ENCODE assay signal across 8 cellular contexts in the genomic region with DNA sequence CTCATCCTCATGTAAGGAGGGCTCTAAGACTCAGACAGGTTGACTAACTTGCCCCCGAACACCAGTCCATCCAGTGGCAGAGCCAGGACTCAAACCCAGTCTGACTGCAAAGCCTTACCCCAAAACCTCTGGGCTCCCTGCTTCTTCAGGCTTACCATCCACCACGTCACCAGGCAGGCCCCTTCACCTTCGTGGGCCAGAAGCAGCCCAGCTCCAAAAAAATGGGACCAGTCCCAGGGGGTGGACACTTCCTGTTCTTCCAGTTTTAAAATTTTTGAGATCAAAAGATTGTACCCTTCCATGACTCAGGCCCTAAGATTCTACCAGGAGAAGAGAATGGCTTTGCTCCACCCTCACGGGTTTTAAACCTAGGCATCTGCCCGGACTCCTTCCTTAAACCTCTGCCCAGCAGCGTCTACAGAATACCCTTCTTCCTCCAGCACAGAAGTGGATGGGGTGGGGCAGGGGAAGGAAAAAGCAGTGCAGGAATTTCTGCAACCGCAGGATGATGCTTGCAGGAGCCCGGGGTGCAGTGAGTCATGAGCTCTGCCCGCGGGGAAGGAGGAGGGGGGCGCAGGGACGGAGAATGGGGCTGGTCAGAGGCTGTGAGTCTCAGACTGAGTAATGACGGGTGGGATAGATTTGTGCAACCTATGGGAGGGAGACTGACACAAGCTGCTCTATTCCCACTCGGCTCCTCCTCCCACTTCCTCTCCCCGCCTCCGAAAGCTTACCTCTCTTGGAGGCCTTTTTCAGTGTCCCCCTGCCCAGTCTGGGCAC. TPM values are rescaled to one million over a fixed set of nuclear protein-coding genes. Genes with fewer than 3 reads are reported as not detected.
DNase-seq lines count a peak whose midpoint lies in the region; ATAC-seq and TF ChIP-seq lines count a peak whose summit lies in the region.

No MANE protein-coding gene starts in this region.

- peak overlapping the region; percentile 32 for H3K27ac Mint-ChIP-seq in central memory CD8-positive, alpha-beta T cell (ENCODE audit: low read depth)

- H3K79me2 ChIP-seq in PC-9 (ENCODE audit: low read depth), result peaks cover 93% of the 10 kb centered on the region

- H3K27ac ChIP-seq in PC-9 (peak overlapping the region; percentile 86), urinary bladder (ENCODE audit: low read depth) (peak overlapping the region; percentile 92)

- H3K9me3 Mint-ChIP-seq in central memory CD8-positive, alpha-beta T cell, result no peaks in the 10 kb centered on the region

- no peaks in the 10 kb centered on the region for H3K9me2 ChIP-seq in PC-9 (ENCODE audit: insufficient read depth)

- H3K4me2 ChIP-seq in PC-9, result peak overlapping the region; percentile 62

- peaks cover 2% of the 10 kb centered on the region for H3K36me3 Mint-ChIP-seq in central memory CD8-positive, alpha-beta T cell (ENCODE audit: insufficient read depth)

- no peaks in the 10 kb centered on the region for H3K9me3 ChIP-seq in PC-9 (ENCODE audit: insufficient read depth, low read depth)

- ATAC-seq in central memory CD8-positive, alpha-beta T cell (replicated peaks; ENCODE audit: extremely low read depth, poor library complexity, severe bottlenecking), result no peak
- no peak for ATAC-seq in GM18861 (IDR thresholded peaks at IDR 0.05; ENCODE audit: unreplicated experiment)

- CTCF ChIA-PET in PC-9 (lab: Charles Lee), result interaction anchor here (0.5 to 1.3 kb wide), 3 partner anchors 13 to 25 kb away, joined by 4 to 7 read pairs (median 6); no protein-coding TSS in a partner anchor

- WGBS in lower leg skin, 2 donors, result 13% methylated on average over 16 of the region's 16 CpGs
- 29% methylated on average over 16 of the region's 16 CpGs for WGBS in urinary bladder

- H3K27me3 ChIP-seq in PC-9 (ENCODE audit: insufficient read depth, low read depth), result no peaks in the 10 kb centered on the region

- peaks cover 40% of the 10 kb centered on the region for H3K4me1 Mint-ChIP-seq in central memory CD8-positive, alpha-beta T cell

- intact Hi-C loops in PC-9 (cut with micrococcal nuclease; ENCODE audit: unreplicated experiment), result loop anchor here (1.0 kb wide), 5 partner anchors 8 to 42 kb away; a partner anchor contains a TSS
- intact Hi-C loops in lower leg skin (cut with DNase I; ENCODE audit: low total_unique reads), result no loop called here

- peaks cover 95% of the 10 kb centered on the region for H3K4me1 ChIP-seq in PC-9 (replicated peaks; ENCODE audit: insufficient read depth)
- peaks cover 10% of the 10 kb centered on the region for H3K4me1 ChIP-seq in urinary bladder (ENCODE audit: insufficient read depth)

- POLR2A ChIA-PET in PC-9 (lab: Charles Lee; ENCODE audit: unreplicated experiment), result interaction anchor here (0.5 to 1.3 kb wide), 15 partner anchors 11 to 732 kb away, joined by 3 to 36 read pairs (median 5); a partner anchor contains a TSS

- H3K4me3 Mint-ChIP-seq in central memory CD8-positive, alpha-beta T cell, result no peak overlapping the region

- H3K4me3 ChIP-seq in PC-9 (peak overlapping the region; percentile 8; the same call in 1 of the 2 replicates), lower leg skin (ENCODE audit: low read depth, poor library complexity, severe bottlenecking) (no peak overlapping the region), urinary bladder (ENCODE audit: low read depth, low read length) (no peak overlapping the region)

- peaks cover 20% of the 10 kb centered on the region for H4K20me1 ChIP-seq in PC-9 (ENCODE audit: insufficient read depth)

- peaks cover 28% of the 10 kb centered on the region for H3K36me3 ChIP-seq in PC-9 (ENCODE audit: low read depth)
- no peaks in the 10 kb centered on the region for H3K36me3 ChIP-seq in urinary bladder (ENCODE audit: insufficient read depth)

- no peak for TF ChIP-seq POLR2A in lower leg skin (IDR thresholded peaks at IDR 0.05)

- DNase-seq in EL (peak; percentile 100), PC-9 (peak; percentile 99 to 100), lower leg skin (ENCODE audit: low spot score in 2 of 2) (peak; percentile 89 to 97), NCI-H1417 treated with DMSO at 0.1 percent for 48 hours (lab: John Stamatoyannopoulos, UW) (no peak), NK-92 (lab: John Stamatoyannopoulos, UW; ENCODE audit: unreplicated experiment) (no peak)
- DNase-seq in central memory CD8-positive, alpha-beta T cell (ENCODE audit: low spot score in 2 of 2), result no peak

- H2AFZ ChIP-seq in PC-9, result no peak overlapping the region

- BruUV-seq in PC-9 (replicated peaks; lab: Mats Ljungman, UMichigan), result no TSS peak

- TF ChIP-seq CTCF in PC-9 (conservative IDR thresholded peaks at IDR 0.05) (no peak), lower leg skin (IDR thresholded peaks at IDR 0.05) (no peak)

- no peaks in the 10 kb centered on the region for H3K27me3 Mint-ChIP-seq in central memory CD8-positive, alpha-beta T cell

- peaks cover 78% of the 10 kb centered on the region for H3F3A ChIP-seq in PC-9 (ENCODE audit: insufficient read depth, low read depth)

RNA-seq across cellular contexts. Expression of a gene that starts 50.4 kb away (rescaled TPM):
- total RNA-seq in PC-9 (2021) (35.1 and 44.0 TPM in 2 replicates), lower leg skin (10 to 100 TPM; 17.4 to 66.8 (median 30.5) TPM), urinary bladder (13.7 TPM)
- polyA plus RNA-seq in urinary bladder, result 28.9 TPM

Comparison
In these comparisons a context has a peak if more than half of its experiments do, and no peak if none do; other contexts are left out.
1. DNase-seq: peak in EL (single experiment), PC-9 (2 of 2) and lower leg skin (2 of 2); none in central memory CD8-positive, alpha-beta T cell (0 of 2), NCI-H1417 treated with DMSO at 0.1 percent for 48 hours (single experiment) and NK-92 (single experiment).